ENCODE assay signal across 27 cellular contexts in the genomic region with DNA sequence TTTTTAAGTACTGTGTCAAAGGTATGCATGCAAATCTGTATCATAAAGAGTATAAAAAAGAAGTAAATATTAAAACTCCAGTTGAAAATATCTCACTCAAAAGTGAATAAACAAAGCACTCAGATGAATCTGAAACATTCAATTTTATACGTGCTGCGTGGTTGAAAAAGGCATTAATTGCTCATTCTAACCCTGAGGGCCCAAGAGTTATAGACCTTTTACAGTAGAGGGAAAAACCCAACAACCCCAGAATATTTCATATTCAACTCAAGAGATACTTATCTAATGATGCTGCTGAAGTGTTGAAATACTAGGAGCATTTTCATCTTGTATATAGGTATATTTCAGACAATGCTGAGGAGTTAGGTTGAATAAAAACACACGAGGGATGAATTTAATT.
"Had no signal": no experiment of that assay in that cellular context is flagged by ENCODE, and none has a peak within 500 bp of the region (broad histone marks: within the 10 kb centered on the region; RNA-seq: fewer than 3 reads in every experiment).

No MANE protein-coding gene starts in this region.

- H3K4me2 ChIP-seq: hepatocyte had no signal

- H3K36me3 Mint-ChIP-seq: activated naive CD8-positive, alpha-beta T cell had no signal

- H3K27me3 ChIP-seq: brain microvascular endothelial cell, esophagus muscularis mucosa, foreskin keratinocyte, gastrocnemius medialis, heart right ventricle, hepatocyte had no signal

- H2AFZ ChIP-seq: hepatocyte had no signal

- H3K4me1 ChIP-seq: foreskin keratinocyte, gastrocnemius medialis, heart right ventricle had no signal

- H3K9me3 ChIP-seq: gastrocnemius medialis had no signal

- H3K79me2 ChIP-seq: hepatocyte had no signal

- H3K4me3 Mint-ChIP-seq: activated CD4-positive, alpha-beta memory T cell treated with anti-CD3 and anti-CD28 coated beads, Interleukin-2, amount 10 ng/mL, durations not matched to agents 7 days and 5 days; activated CD4-positive, alpha-beta T cell treated with anti-CD3 and anti-CD28 coated beads, Interleukin-2, amount 10 ng/mL, durations not matched to agents 7 days and 5 days; activated naive CD8-positive, alpha-beta T cell; activated T-cell treated with anti-CD3 and anti-CD28 coated beads, Interleukin-2, amount 50 U/mL, for 4 hours; activated T-helper 17 cell treated with anti-CD3 and anti-CD28 coated beads, Interleukin-2, amount 50 U/mL, for 72 hours; central memory CD8-positive, alpha-beta T cell; effector memory CD8-positive, alpha-beta T cell had no signal

- H3K9me3 Mint-ChIP-seq: activated CD4-positive, alpha-beta T cell treated with anti-CD3 and anti-CD28 coated beads, Interleukin-2, amount 10 ng/mL, durations not matched to agents 7 days and 5 days; effector memory CD8-positive, alpha-beta T cell had no signal

- ATAC-seq: activated T-cell treated with anti-CD3 and anti-CD28 coated beads, Interleukin-2, amount 50 U/mL, for 4 hours; activated T-helper 17 cell treated with anti-CD3 and anti-CD28 coated beads, Interleukin-2, amount 50 U/mL, for 72 hours; effector memory CD8-positive, alpha-beta T cell; foreskin keratinocyte; gastrocnemius medialis; heart right ventricle had no signal

- H3K27ac Mint-ChIP-seq: activated CD4-positive, alpha-beta memory T cell treated with anti-CD3 and anti-CD28 coated beads, Interleukin-2, amount 10 ng/mL, durations not matched to agents 7 days and 5 days; activated CD4-positive, alpha-beta T cell treated with anti-CD3 and anti-CD28 coated beads, Interleukin-2, amount 10 ng/mL, durations not matched to agents 7 days and 5 days; activated naive CD8-positive, alpha-beta T cell; activated T-helper 17 cell treated with anti-CD3 and anti-CD28 coated beads, Interleukin-2, amount 50 U/mL, for 72 hours; effector memory CD8-positive, alpha-beta T cell had no signal

- H3K36me3 ChIP-seq: brain microvascular endothelial cell, esophagus muscularis mucosa, gastrocnemius medialis, heart right ventricle had no signal

- DNase-seq: activated CD4-positive, alpha-beta memory T cell treated with anti-CD3 and anti-CD28 coated beads, Interleukin-2, amount 10 ng/mL, durations not matched to agents 7 days and 5 days; activated CD4-positive, alpha-beta T cell treated with anti-CD3 and anti-CD28 coated beads for 1 hour; activated CD4-positive, alpha-beta T cell treated with anti-CD3 and anti-CD28 coated beads for 4 hours; activated CD4-positive, alpha-beta T cell treated with anti-CD3 and anti-CD28 coated beads, Interleukin-2, amount 10 ng/mL, durations not matched to agents 7 days and 5 days; activated CD4-positive, alpha-beta T cell treated with anti-CD3 and anti-CD28 coated beads, Interleukin-2, amount 50 U/mL, for 4 hours; activated effector memory CD4-positive, alpha-beta T cell treated with Interleukin-2 at 50 U/mL for 16 hours; activated gamma-delta T cell treated with Interleukin-2 at 50 U/mL for 16 hours; activated naive CD4-positive, alpha-beta T cell treated with anti-CD3 and anti-CD28 coated beads, Interleukin-2, amount 50 U/mL, for 16 hours; activated naive CD4-positive, alpha-beta T cell treated with Interleukin-2 at 50 U/mL for 16 hours; activated T-cell treated with anti-CD3 and anti-CD28 coated beads, Interleukin-2, amount 50 U/mL, for 4 hours; amniotic stem cell; anterior cingulate cortex; brain microvascular endothelial cell; dermis blood vessel endothelial cell; effector CD4-positive, alpha-beta T cell; effector memory CD8-positive, alpha-beta T cell; erythroblast; gastrocnemius medialis; heart right ventricle; T-helper 2 cell had no signal

- H3K27me3 Mint-ChIP-seq: activated CD4-positive, alpha-beta memory T cell treated with anti-CD3 and anti-CD28 coated beads, Interleukin-2, amount 10 ng/mL, durations not matched to agents 7 days and 5 days; activated CD4-positive, alpha-beta T cell treated with anti-CD3 and anti-CD28 coated beads, Interleukin-2, amount 10 ng/mL, durations not matched to agents 7 days and 5 days; activated naive CD8-positive, alpha-beta T cell; central memory CD8-positive, alpha-beta T cell; effector memory CD8-positive, alpha-beta T cell had no signal

- H3K27ac ChIP-seq: brain microvascular endothelial cell, coronary artery, esophagus muscularis mucosa, foreskin keratinocyte, gastrocnemius medialis, heart right ventricle, hepatocyte had no signal

- H3K4me3 ChIP-seq: coronary artery, esophagus muscularis mucosa, gastrocnemius medialis, heart right ventricle, hepatocyte had no signal

- H3K4me1 Mint-ChIP-seq: activated CD4-positive, alpha-beta memory T cell treated with anti-CD3 and anti-CD28 coated beads, Interleukin-2, amount 10 ng/mL, durations not matched to agents 7 days and 5 days; activated CD4-positive, alpha-beta T cell treated with anti-CD3 and anti-CD28 coated beads, Interleukin-2, amount 10 ng/mL, durations not matched to agents 7 days and 5 days; activated T-helper 17 cell treated with anti-CD3 and anti-CD28 coated beads, Interleukin-2, amount 50 U/mL, for 72 hours; central memory CD8-positive, alpha-beta T cell had no signal
